Comparison of ENCODE assay signal across 12 cellular contexts in the genomic region with DNA sequence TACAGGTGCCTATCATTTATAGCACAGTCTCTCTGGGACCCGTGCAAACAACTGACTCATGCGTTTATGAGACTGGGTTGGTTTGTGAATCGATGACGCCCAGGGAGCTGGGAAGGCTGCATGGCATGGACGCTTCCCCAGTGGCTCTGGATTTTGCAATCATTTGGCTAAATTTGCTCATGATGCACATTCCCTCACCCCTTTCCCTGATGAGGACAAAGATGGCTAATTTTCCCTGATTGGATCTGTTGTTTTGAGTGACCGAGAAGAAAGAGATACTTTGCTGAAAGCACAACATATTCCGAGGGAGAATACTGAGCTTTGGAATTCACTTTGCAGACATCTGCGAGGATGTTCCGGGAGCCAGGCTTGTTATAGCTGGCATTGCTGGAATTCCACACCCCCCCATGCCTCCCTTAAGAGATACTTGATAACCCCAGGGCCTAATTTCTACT. TPM values are rescaled to one million over a fixed set of nuclear protein-coding genes. Genes with fewer than 3 reads are reported as not detected.
DNase-seq lines count a peak whose midpoint lies in the region; ATAC-seq and TF ChIP-seq lines count a peak whose summit lies in the region.
"Had no signal": no experiment of that assay in that cellular context is flagged by ENCODE, and none has a peak within 500 bp of the region (broad histone marks: within the 10 kb centered on the region; RNA-seq: fewer than 3 reads in every experiment).

No MANE protein-coding gene starts in this region.

- ATAC-seq in CD8-positive, alpha-beta T cell, result no peak
- ATAC-seq in GM19328 (IDR thresholded peaks at IDR 0.05; ENCODE audit: unreplicated experiment) (no peak), HG03139 (IDR thresholded peaks at IDR 0.05; ENCODE audit: unreplicated experiment) (no peak)

- no peaks in the 10 kb centered on the region for H3K36me3 Mint-ChIP-seq in CD8-positive, alpha-beta T cell

- no peaks in the 10 kb centered on the region for H3K4me1 ChIP-seq in CD8-positive, alpha-beta T cell (ENCODE audit: insufficient read depth, low read length)

- H3K4me3 Mint-ChIP-seq in CD8-positive, alpha-beta T cell, result no peak overlapping the region
- H3K4me3 Mint-ChIP-seq: activated T-cell treated with anti-CD3 and anti-CD28 coated beads, Interleukin-2, amount 50 U/mL, for 24 hours; T-helper 1 cell treated with Interleukin-12 subunit alpha and Interleukin-12 subunit beta and Interleukin-4 antibody, amounts not matched to agents 30 μg/mL and 1 μg/mL, for 36 hours had no signal

- no peaks in the 10 kb centered on the region for H3K9me3 Mint-ChIP-seq in CD8-positive, alpha-beta T cell
- H3K9me3 Mint-ChIP-seq: activated T-cell treated with anti-CD3 and anti-CD28 coated beads, Interleukin-2, amount 50 U/mL, for 24 hours; T-helper 1 cell treated with Interleukin-12 subunit alpha and Interleukin-12 subunit beta and Interleukin-4 antibody, amounts not matched to agents 30 μg/mL and 1 μg/mL, for 36 hours had no signal

- DNase-seq in HS-27A (ENCODE audit: low read depth) (peak; percentile 46), brain microvascular endothelial cell (peak; percentile 42), iPS-NIHi11 (ENCODE audit: low spot score) (peak; percentile 25), stromal cell of bone marrow (ENCODE audit: low read depth) (peak; percentile 66), HK-2 (ENCODE audit: unreplicated experiment) (no peak)
- no peak for DNase-seq in CD8-positive, alpha-beta T cell
- DNase-seq: activated T-cell treated with anti-CD3 and anti-CD28 coated beads, Interleukin-2, amount 50 U/mL, for 24 hours; stimulated activated CD4-positive, alpha-beta T cell treated with anti-CD3 and anti-CD28 coated beads, Interleukin-2, amount 100 ng/mL, for 48 hours had no signal

- no peaks in the 10 kb centered on the region for H3K36me3 ChIP-seq in brain microvascular endothelial cell (replicated peaks)
- H3K36me3 ChIP-seq in CD8-positive, alpha-beta T cell (ENCODE audit: insufficient read depth, low read length), result no peaks in the 10 kb centered on the region

- H3K27ac ChIP-seq in brain microvascular endothelial cell, result no peak overlapping the region
- H3K27ac ChIP-seq in CD8-positive, alpha-beta T cell (ENCODE audit: low read depth, low read length), result no peak overlapping the region

- intact Hi-C loops in CD8-positive, alpha-beta T cell (cut with DNase I, micrococcal nuclease), result no loop called here

- H3K9me3 ChIP-seq in CD8-positive, alpha-beta T cell (ENCODE audit: low read length), result no peaks in the 10 kb centered on the region

- peaks cover 6% of the 10 kb centered on the region for H3K27me3 Mint-ChIP-seq in CD8-positive, alpha-beta T cell (ENCODE audit: low read depth)

- no peaks in the 10 kb centered on the region for H3K27me3 ChIP-seq in brain microvascular endothelial cell (replicated peaks)
- H3K27me3 ChIP-seq in CD8-positive, alpha-beta T cell (ENCODE audit: insufficient read depth, low read length), result no peaks in the 10 kb centered on the region
- H3K27me3 ChIP-seq: dorsolateral prefrontal cortex had no signal

- no peak overlapping the region for H3K27ac Mint-ChIP-seq in CD8-positive, alpha-beta T cell
- H3K27ac Mint-ChIP-seq: activated T-cell treated with anti-CD3 and anti-CD28 coated beads, Interleukin-2, amount 50 U/mL, for 24 hours; T-helper 1 cell treated with Interleukin-12 subunit alpha and Interleukin-12 subunit beta and Interleukin-4 antibody, amounts not matched to agents 30 μg/mL and 1 μg/mL, for 36 hours had no signal

- CTCF ChIA-PET in CD8-positive, alpha-beta T cell (lab: Charles Lee), result no interaction called here

- POLR2A ChIA-PET in CD8-positive, alpha-beta T cell (lab: Charles Lee), result no interaction called here

- no peaks in the 10 kb centered on the region for H3K4me1 Mint-ChIP-seq in CD8-positive, alpha-beta T cell (ENCODE audit: low read depth)

- H3K4me3 ChIP-seq in brain microvascular endothelial cell (ENCODE audit: low read depth, low read length), result no peak overlapping the region
- no peak overlapping the region for H3K4me3 ChIP-seq in CD8-positive, alpha-beta T cell (ENCODE audit: low read depth, low read length)
- H3K4me3 ChIP-seq: dorsolateral prefrontal cortex had no signal

- in situ Hi-C loops in brain microvascular endothelial cell (cut with HindIII; ENCODE audit: low pct_ligation_motif_present, low sequenced_read_pairs), result no loop called here

- TF ChIP-seq CTCF in brain microvascular endothelial cell (IDR thresholded peaks at IDR 0.05; ENCODE audit: low read depth, low read length, missing control alignments), result no peak
- TF ChIP-seq CTCF in CD8-positive, alpha-beta T cell (IDR thresholded peaks at IDR 0.05), result no peak

RNA-seq across cellular contexts. Expression of gene CGNL1, which starts 51.1 kb away (rescaled TPM):
- not detected for total RNA-seq in CD8-positive, alpha-beta T cell

Comparison
In these comparisons a context has a peak if more than half of its experiments do, and no peak if none do; other contexts are left out.
1. DNase-seq: peak in HS-27A (single experiment), brain microvascular endothelial cell (single experiment), iPS-NIHi11 (single experiment) and stromal cell of bone marrow (single experiment); none in CD8-positive, alpha-beta T cell (0 of 7) and HK-2 (single experiment).